Comparison of ENCODE assay signal across 30 cellular contexts in genomic region chr4:2079006-2079405, GRCh38.
"Had no signal": no experiment of that assay in that cellular context is flagged by ENCODE, and none has a peak within 500 bp of the region (broad histone marks: within the 10 kb centered on the region; RNA-seq: fewer than 3 reads in every experiment).

No MANE protein-coding gene starts in this region.

- H3K9ac ChIP-seq: SK-N-SH had no signal

- H3K4me1 Mint-ChIP-seq: activated CD4-positive, alpha-beta memory T cell treated with anti-CD3 and anti-CD28 coated beads, Interleukin-2, amount 10 ng/mL, durations not matched to agents 7 days and 5 days; activated CD4-positive, alpha-beta T cell treated with anti-CD3 and anti-CD28 coated beads, Interleukin-2, amount 10 ng/mL, durations not matched to agents 7 days and 5 days; activated naive CD4-positive, alpha-beta T cell treated with anti-CD3 and anti-CD28 coated beads, Interleukin-2, amount 50 U/mL, for 24 hours; activated naive CD8-positive, alpha-beta T cell treated with anti-CD3 and anti-CD28 coated beads, Interleukin-2, amount 50 U/mL, for 24 hours had no signal

- H3K36me3 Mint-ChIP-seq: activated naive CD4-positive, alpha-beta T cell treated with anti-CD3 and anti-CD28 coated beads, Interleukin-2, amount 50 U/mL, for 24 hours; natural killer cell treated with Interleukin-12 subunit alpha and Interleukin-12 subunit beta and Interleukin-15 and Interleukin-18, amount 100 ng/mL, for 72 hours had no signal

- ATAC-seq: activated CD4-positive, CD25-positive, alpha-beta regulatory T cell treated with anti-CD3 and anti-CD28 coated beads, Interleukin-2, amount 50 U/mL, for 24 hours; activated naive CD8-positive, alpha-beta T cell treated with anti-CD3 and anti-CD28 coated beads, Interleukin-2, amount 50 U/mL, for 24 hours; mucosa of descending colon; natural killer cell treated with Interleukin-12 subunit alpha and Interleukin-12 subunit beta and Interleukin-15 and Interleukin-18, amount 100 ng/mL, for 72 hours; stimulated activated naive CD8-positive, alpha-beta T cell treated with anti-CD3 and anti-CD28 coated beads, Interleukin-15, Interleukin-2, amounts not matched to agents 100 U/mL and 50 U/mL, for 24 hours had no signal

- H3K36me3 ChIP-seq: left ventricle myocardium inferior, ovary, prostate gland, spleen, thoracic aorta, upper lobe of left lung had no signal

- H3K27ac ChIP-seq: epithelial cell of prostate, left ventricle myocardium inferior, ovary, prostate gland, spleen, thoracic aorta, upper lobe of left lung, VCaP had no signal

- H3K4me1 ChIP-seq: left ventricle myocardium inferior, prostate gland, spleen, upper lobe of left lung had no signal

- H3K9me3 ChIP-seq: left ventricle myocardium inferior, mucosa of descending colon, ovary, prostate gland, SK-N-SH, spleen, thoracic aorta, upper lobe of left lung had no signal

- DNase-seq: activated CD4-positive, alpha-beta memory T cell treated with anti-CD3 and anti-CD28 coated beads, Interleukin-2, amount 10 ng/mL, durations not matched to agents 7 days and 5 days; activated CD4-positive, alpha-beta T cell treated with anti-CD3 and anti-CD28 coated beads, Interleukin-2, amount 10 ng/mL, durations not matched to agents 7 days and 5 days; activated naive CD8-positive, alpha-beta T cell treated with anti-CD3 and anti-CD28 coated beads, Interleukin-2, amount 50 U/mL, for 24 hours; activated T-cell treated with anti-CD3 and anti-CD28 coated beads, Interleukin-2, amount 50 U/mL, for 48 hours; amygdala; central memory CD4-positive, alpha-beta T cell; dermis blood vessel endothelial cell; effector CD4-positive, alpha-beta T cell; left ventricle myocardium inferior; mesendoderm; retina; SK-N-SH; spleen; stimulated activated CD4-positive, alpha-beta T cell treated with anti-CD3 and anti-CD28 coated beads, Interleukin-2, amount 100 ng/mL, for 48 hours; stimulated activated naive CD8-positive, alpha-beta T cell treated with anti-CD3 and anti-CD28 coated beads, Interleukin-15, Interleukin-2, amounts not matched to agents 100 U/mL and 50 U/mL, for 24 hours; SW 1271; T-helper 9 cell had no signal

- H3K9me3 Mint-ChIP-seq: activated CD4-positive, alpha-beta memory T cell treated with anti-CD3 and anti-CD28 coated beads, Interleukin-2, amount 10 ng/mL, durations not matched to agents 7 days and 5 days; activated CD4-positive, alpha-beta T cell treated with anti-CD3 and anti-CD28 coated beads, Interleukin-2, amount 10 ng/mL, durations not matched to agents 7 days and 5 days; activated naive CD4-positive, alpha-beta T cell treated with anti-CD3 and anti-CD28 coated beads, Interleukin-2, amount 50 U/mL, for 24 hours; activated naive CD8-positive, alpha-beta T cell treated with anti-CD3 and anti-CD28 coated beads, Interleukin-2, amount 50 U/mL, for 24 hours; activated T-helper 2 cell treated with anti-CD3 and anti-CD28 coated beads, Interferon-gamma antibody, Interleukin-2, Interleukin-4, amounts not matched to agents 10 μg/mL and 5 μg/mL and 100 μg/mL, durations not matched to agents 14 hours and 24 hours and 36 hours; natural killer cell treated with Interleukin-12 subunit alpha and Interleukin-12 subunit beta and Interleukin-15 and Interleukin-18, amount 100 ng/mL, for 72 hours; T-helper 1 cell treated with Interleukin-12 subunit alpha and Interleukin-12 subunit beta and Interleukin-4 antibody, amounts not matched to agents 30 μg/mL and 1 μg/mL, for 36 hours had no signal

- H3K4me3 ChIP-seq: left ventricle myocardium inferior, lung, mucosa of descending colon, ovary, prostate gland, spleen, thoracic aorta, upper lobe of left lung had no signal

- H3K27ac Mint-ChIP-seq: activated CD4-positive, alpha-beta memory T cell treated with anti-CD3 and anti-CD28 coated beads, Interleukin-2, amount 10 ng/mL, durations not matched to agents 7 days and 5 days; activated CD4-positive, alpha-beta T cell treated with anti-CD3 and anti-CD28 coated beads, Interleukin-2, amount 10 ng/mL, durations not matched to agents 7 days and 5 days; activated naive CD4-positive, alpha-beta T cell treated with anti-CD3 and anti-CD28 coated beads, Interleukin-2, amount 50 U/mL, for 24 hours; activated naive CD8-positive, alpha-beta T cell treated with anti-CD3 and anti-CD28 coated beads, Interleukin-2, amount 50 U/mL, for 24 hours; activated T-helper 2 cell treated with anti-CD3 and anti-CD28 coated beads, Interferon-gamma antibody, Interleukin-2, Interleukin-4, amounts not matched to agents 10 μg/mL and 5 μg/mL and 100 μg/mL, durations not matched to agents 14 hours and 24 hours and 36 hours; natural killer cell treated with Interleukin-12 subunit alpha and Interleukin-12 subunit beta and Interleukin-15 and Interleukin-18, amount 100 ng/mL, for 72 hours; T-helper 1 cell treated with Interleukin-12 subunit alpha and Interleukin-12 subunit beta and Interleukin-4 antibody, amounts not matched to agents 30 μg/mL and 1 μg/mL, for 36 hours had no signal

- H3K27me3 ChIP-seq: ovary, spleen, upper lobe of left lung had no signal

- H3K27me3 Mint-ChIP-seq: activated CD4-positive, alpha-beta memory T cell treated with anti-CD3 and anti-CD28 coated beads, Interleukin-2, amount 10 ng/mL, durations not matched to agents 7 days and 5 days; activated CD4-positive, alpha-beta T cell treated with anti-CD3 and anti-CD28 coated beads, Interleukin-2, amount 10 ng/mL, durations not matched to agents 7 days and 5 days; activated naive CD4-positive, alpha-beta T cell treated with anti-CD3 and anti-CD28 coated beads, Interleukin-2, amount 50 U/mL, for 24 hours; activated naive CD8-positive, alpha-beta T cell treated with anti-CD3 and anti-CD28 coated beads, Interleukin-2, amount 50 U/mL, for 24 hours; natural killer cell treated with Interleukin-12 subunit alpha and Interleukin-12 subunit beta and Interleukin-15 and Interleukin-18, amount 100 ng/mL, for 72 hours had no signal

- H3K4me2 ChIP-seq: SK-N-SH had no signal

- H3K4me3 Mint-ChIP-seq: activated CD4-positive, alpha-beta memory T cell treated with anti-CD3 and anti-CD28 coated beads, Interleukin-2, amount 10 ng/mL, durations not matched to agents 7 days and 5 days; activated CD4-positive, alpha-beta T cell treated with anti-CD3 and anti-CD28 coated beads, Interleukin-2, amount 10 ng/mL, durations not matched to agents 7 days and 5 days; activated naive CD4-positive, alpha-beta T cell treated with anti-CD3 and anti-CD28 coated beads, Interleukin-2, amount 50 U/mL, for 24 hours; activated naive CD8-positive, alpha-beta T cell treated with anti-CD3 and anti-CD28 coated beads, Interleukin-2, amount 50 U/mL, for 24 hours; natural killer cell treated with Interleukin-12 subunit alpha and Interleukin-12 subunit beta and Interleukin-15 and Interleukin-18, amount 100 ng/mL, for 72 hours; T-helper 1 cell treated with Interleukin-12 subunit alpha and Interleukin-12 subunit beta and Interleukin-4 antibody, amounts not matched to agents 30 μg/mL and 1 μg/mL, for 36 hours had no signal
